In genomic region chr1:75265792-75266191, GRCh38 we compare ENCODE assay signal across 8 cellular contexts.
DNase-seq lines count a peak whose midpoint lies in the region; ATAC-seq and TF ChIP-seq lines count a peak whose summit lies in the region.

No MANE protein-coding gene starts in this region.

- peak; percentile 21 for DNase-seq in D341Med (ENCODE audit: low spot score)
- DNase-seq in NCI-H446 treated with DMSO at 0.1 percent for 48 hours (lab: John Stamatoyannopoulos, UW) = peak; percentile 42
- peak; percentile 54 to 60 for DNase-seq in cardiac fibroblast (ENCODE audit: low read depth in 2 of 2)
- DNase-seq in myocyte (ENCODE audit: low read depth) = peak; percentile 22
- no peak for DNase-seq in activated CD8-positive, alpha-beta memory T cell treated with anti-CD3 and anti-CD28 coated beads, Interleukin-2, amount 50 U/mL, for 48 hours
- no peak for DNase-seq in effector CD8-positive, alpha-beta T cell (lab: John Stamatoyannopoulos, UW)

- ATAC-seq in GM19035 (IDR thresholded peaks at IDR 0.05; ENCODE audit: unreplicated experiment) (peak; percentile 90), HG03196 (IDR thresholded peaks at IDR 0.05; ENCODE audit: unreplicated experiment) (peak; percentile 77)

- TF ChIP-seq CTCF in cardiac fibroblast (IDR thresholded peaks at IDR 0.05; ENCODE audit: low read depth, low read length) = peak; percentile 68

- H3K4me3 ChIP-seq in cardiac fibroblast (replicated peaks in 1 of 2; ENCODE audit: low read depth in 2 of 2, low read length in 2 of 2) = no peak overlapping the region

Comparison
In these comparisons a context has a peak if more than half of its experiments do, and no peak if none do; other contexts are left out.
1. DNase-seq: peak in D341Med (single experiment), NCI-H446 treated with DMSO at 0.1 percent for 48 hours (single experiment), cardiac fibroblast (2 of 2) and myocyte (single experiment); none in activated CD8-positive, alpha-beta memory T cell treated with anti-CD3 and anti-CD28 coated beads, Interleukin-2, amount 50 U/mL, for 48 hours (single experiment) and effector CD8-positive, alpha-beta T cell (single experiment).